ENCODE assay signal across 8 cellular contexts in genomic region chr7:39465055-39465929, GRCh38.
DNase-seq lines count a peak whose midpoint lies in the region; ATAC-seq and TF ChIP-seq lines count a peak whose summit lies in the region.

No MANE protein-coding gene starts in this region.

- no peaks in the 10 kb centered on the region for H3K36me3 Mint-ChIP-seq in natural killer cell
- no peaks in the 10 kb centered on the region for H3K36me3 Mint-ChIP-seq in natural killer cell treated with Interleukin-12 subunit alpha and Interleukin-12 subunit beta and Interleukin-15 and Interleukin-18, amount 100 ng/mL, for 72 hours
- H3K36me3 Mint-ChIP-seq in T-cell = no peaks in the 10 kb centered on the region

- intact Hi-C loops in natural killer cell (cut with micrococcal nuclease) (loop anchor here (1.0 kb wide), 1 partner anchor 668 kb away; no protein-coding TSS in a partner anchor), testis (cut with DNase I; ENCODE audit: low total_unique reads) (no loop called here)

- no peak for TF ChIP-seq POLR2A in testis (IDR thresholded peaks at IDR 0.05)

- H3K27me3 Mint-ChIP-seq in natural killer cell (ENCODE audit: low read depth in 2 of 2) = peaks cover 14 to 15% of the 10 kb centered on the region in 2 donors
- H3K27me3 Mint-ChIP-seq in natural killer cell treated with Interleukin-12 subunit alpha and Interleukin-12 subunit beta and Interleukin-15 and Interleukin-18, amount 100 ng/mL, for 72 hours = peaks cover 22 to 38% of the 10 kb centered on the region in 2 donors
- H3K27me3 Mint-ChIP-seq in T-cell = peaks cover 14 to 21% of the 10 kb centered on the region in 2 donors

- no peaks in the 10 kb centered on the region for H3K9me3 ChIP-seq in testis

- CTCF ChIA-PET in T-cell (lab: Charles Lee) = interaction anchor here (0.6 to 1.3 kb wide), 4 partner anchors 9 to 670 kb away, joined by 3 to 4 read pairs (median 3); no protein-coding TSS in a partner anchor

- no peaks in the 10 kb centered on the region for H3K4me1 ChIP-seq in testis

- H3K4me3 Mint-ChIP-seq in natural killer cell (no peak overlapping the region), T-cell (no peak overlapping the region)
- no peak overlapping the region for H3K4me3 Mint-ChIP-seq in natural killer cell treated with Interleukin-12 subunit alpha and Interleukin-12 subunit beta and Interleukin-15 and Interleukin-18, amount 100 ng/mL, for 72 hours

- POLR2A ChIA-PET in T-cell (lab: Charles Lee) = no interaction called here

- TF ChIP-seq CTCF in natural killer cell (IDR thresholded peaks at IDR 0.05) = peak; percentile 36
- TF ChIP-seq CTCF in LNCaP clone FGC (IDR thresholded peaks at IDR 0.05; ENCODE audit: control insufficient read depth, extremely low read depth, insufficient read depth) = peak; percentile 90
- peak in 2 of 3 experiments; percentile 56 to 61 for TF ChIP-seq CTCF in testis (IDR thresholded peaks at IDR 0.05)

- no peak overlapping the region for H3K27ac ChIP-seq in testis

- no peak overlapping the region for H3K27ac Mint-ChIP-seq in natural killer cell
- no peak overlapping the region for H3K27ac Mint-ChIP-seq in natural killer cell treated with Interleukin-12 subunit alpha and Interleukin-12 subunit beta and Interleukin-15 and Interleukin-18, amount 100 ng/mL, for 72 hours
- no peak overlapping the region for H3K27ac Mint-ChIP-seq in T-cell

- DNase-seq in natural killer cell = no peak
- DNase-seq in natural killer cell treated with Interleukin-12 subunit alpha and Interleukin-12 subunit beta and Interleukin-15 and Interleukin-18, amount 100 ng/mL, for 72 hours (ENCODE audit: low spot score) = no peak
- DNase-seq in H4 (ENCODE audit: low spot score) = peak; percentile 96
- peak; percentile 46 for DNase-seq in LNCaP clone FGC (ENCODE audit: low read depth)
- peak in 25 of 34 experiments; percentile 2 to 39 (median 15) for DNase-seq in T-cell
- DNase-seq in dedifferentiated amniotic fluid mesenchymal stem cell (ENCODE audit: extremely low spot score) = peak; percentile 80
- peak; percentile 59 to 69 for DNase-seq in lung microvascular endothelial cell (ENCODE audit: low read depth in 2 of 2)
- peak; percentile 44 for DNase-seq in testis

- ATAC-seq in natural killer cell (peak in 1 of 3 donors; percentile 67), T-cell (replicated peaks in 1 of 4) (peak in 3 of 4 experiments; percentile 41 to 66 (median 44))
- ATAC-seq in natural killer cell treated with Interleukin-12 subunit alpha and Interleukin-12 subunit beta and Interleukin-15 and Interleukin-18, amount 100 ng/mL, for 72 hours = no peak

- H3K27me3 ChIP-seq in testis = no peaks in the 10 kb centered on the region

- H3K9me3 Mint-ChIP-seq in natural killer cell = no peaks in the 10 kb centered on the region
- no peaks in the 10 kb centered on the region for H3K9me3 Mint-ChIP-seq in natural killer cell treated with Interleukin-12 subunit alpha and Interleukin-12 subunit beta and Interleukin-15 and Interleukin-18, amount 100 ng/mL, for 72 hours
- no peaks in the 10 kb centered on the region for H3K9me3 Mint-ChIP-seq in T-cell

- H3K4me1 Mint-ChIP-seq in natural killer cell (peaks cover 0 to 5% of the 10 kb centered on the region in 2 donors), T-cell (peaks cover 6 to 13% (median 7%) of the 10 kb centered on the region in 3 donors)
- peaks cover 3 to 4% of the 10 kb centered on the region in 2 donors for H3K4me1 Mint-ChIP-seq in natural killer cell treated with Interleukin-12 subunit alpha and Interleukin-12 subunit beta and Interleukin-15 and Interleukin-18, amount 100 ng/mL, for 72 hours (ENCODE audit: low read depth in 2 of 2)

- H3K36me3 ChIP-seq in testis (ENCODE audit: low read depth, missing control alignments) = no peaks in the 10 kb centered on the region

- H3K4me3 ChIP-seq in LNCaP clone FGC (ENCODE audit: low read depth, low read length) (no peak overlapping the region), testis (no peak overlapping the region)

- 50 to 61% methylated on average over 18 of the region's 18 CpGs for WGBS in testis, 2 donors

Comparison
In these comparisons a context has a peak if more than half of its experiments do, and no peak if none do; other contexts are left out.
1. ATAC-seq: peak in T-cell (3 of 4); none in natural killer cell treated with Interleukin-12 subunit alpha and Interleukin-12 subunit beta and Interleukin-15 and Interleukin-18, amount 100 ng/mL, for 72 hours (0 of 2).
2. DNase-seq: peak in H4 (single experiment), LNCaP clone FGC (single experiment), T-cell (25 of 34), dedifferentiated amniotic fluid mesenchymal stem cell (single experiment), lung microvascular endothelial cell (2 of 2) and testis (single experiment); none in natural killer cell (single experiment) and natural killer cell treated with Interleukin-12 subunit alpha and Interleukin-12 subunit beta and Interleukin-15 and Interleukin-18, amount 100 ng/mL, for 72 hours (single experiment).
3. CTCF ChIP-seq: peak in every context shown above with its lines; median percentile 90 in LNCaP clone FGC; 58 in testis; 36 in natural killer cell.